17 cellular contexts compared by ENCODE assay signal in the genomic region with DNA sequence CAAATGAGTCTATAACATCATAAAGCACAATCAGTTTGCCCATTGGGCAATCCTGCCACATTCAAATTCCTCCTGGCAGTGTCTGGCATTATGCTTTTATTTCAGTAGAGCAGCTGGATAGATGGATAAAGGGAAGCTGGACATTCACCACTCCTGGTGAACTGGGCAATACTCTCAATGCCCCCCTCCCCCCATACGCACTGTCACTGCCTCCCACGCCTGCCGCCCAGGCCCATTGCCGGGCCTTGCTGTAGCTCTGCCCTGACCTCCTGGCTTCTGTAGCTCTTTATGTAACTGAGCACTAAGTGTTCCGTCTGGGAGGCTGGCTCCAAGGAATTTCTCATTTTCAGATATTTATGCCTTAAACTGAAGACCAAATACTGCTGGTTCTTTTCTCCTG. TPM values are rescaled to one million over a fixed set of nuclear protein-coding genes. Genes with fewer than 3 reads are reported as not detected.
"Had no signal": no experiment of that assay in that cellular context is flagged by ENCODE, and none has a peak within 500 bp of the region (broad histone marks: within the 10 kb centered on the region; RNA-seq: fewer than 3 reads in every experiment).

No MANE protein-coding gene starts in this region.

- H2AFZ ChIP-seq: parathyroid adenoma had no signal

- H3K79me2 ChIP-seq: parathyroid adenoma had no signal

- H3K27ac Mint-ChIP-seq: activated naive CD8-positive, alpha-beta T cell; memory B cell; naive thymus-derived CD4-positive, alpha-beta T cell; T-helper 17 cell had no signal

- ATAC-seq: foreskin keratinocyte; left lobe of liver; mucosa of descending colon; naive thymus-derived CD4-positive, alpha-beta T cell; T-helper 17 cell had no signal

- H3K4me3 ChIP-seq: mucosa of descending colon, tibial nerve, uterus had no signal

- DNase-seq: activated CD4-positive, alpha-beta T cell treated with anti-CD3 and anti-CD28 coated beads for 1 hour; dorsolateral prefrontal cortex; foreskin keratinocyte; mucosa of descending colon; naive thymus-derived CD4-positive, alpha-beta T cell; stimulated activated CD4-positive, alpha-beta T cell treated with anti-CD3 and anti-CD28 coated beads, Interleukin-2, amount 100 ng/mL, for 24 hours; stimulated activated naive CD4-positive, alpha-beta T cell treated with Interleukin-2 at 50 U/mL for 16 hours; T-helper 17 cell; uterus; WERI-Rb-1 had no signal

- H3K27ac ChIP-seq: epithelial cell of prostate, foreskin keratinocyte, parathyroid adenoma, uterus, WERI-Rb-1 had no signal

- H3K9ac ChIP-seq: parathyroid adenoma had no signal

- H3K4me1 ChIP-seq: foreskin keratinocyte, parathyroid adenoma, uterus had no signal

- H3K36me3 Mint-ChIP-seq: activated naive CD8-positive, alpha-beta T cell; memory B cell; naive thymus-derived CD4-positive, alpha-beta T cell had no signal

- H3K27me3 ChIP-seq: dorsolateral prefrontal cortex, foreskin keratinocyte, tibial nerve, uterus had no signal

- H3K4me3 Mint-ChIP-seq: activated naive CD8-positive, alpha-beta T cell; memory B cell; naive thymus-derived CD4-positive, alpha-beta T cell; T-helper 17 cell had no signal

- H3K36me3 ChIP-seq: tibial nerve, uterus, WERI-Rb-1 had no signal

- H3K4me1 Mint-ChIP-seq: memory B cell; naive thymus-derived CD4-positive, alpha-beta T cell; T-helper 17 cell had no signal

- H3K9me3 ChIP-seq: mucosa of descending colon, uterus had no signal

RNA-seq across cellular contexts. Expression of gene RASGRF1, which starts 25.4 kb away (rescaled TPM):
- total RNA-seq: fibroblast of lung, left lobe of liver had no signal
- polyA plus RNA-seq: naive thymus-derived CD4-positive, alpha-beta T cell had no signal
